Comparison of ENCODE assay signal across 8 cellular contexts in the genomic region with DNA sequence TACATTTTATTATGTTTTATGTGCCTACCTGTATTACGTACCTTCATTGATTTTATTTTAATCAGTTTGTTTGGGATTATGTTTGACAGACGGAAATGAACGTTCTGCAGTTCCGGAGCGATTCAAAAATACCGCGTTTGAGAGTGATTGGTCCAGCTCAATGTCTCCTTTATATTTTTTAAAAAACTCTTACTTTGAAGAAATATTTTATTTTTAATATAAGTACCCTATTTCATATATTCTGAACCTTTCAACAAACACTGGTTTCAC.
DNase-seq lines count a peak whose midpoint lies in the region; ATAC-seq and TF ChIP-seq lines count a peak whose summit lies in the region.

No MANE protein-coding gene starts in this region.

- ATAC-seq in HG02642 (IDR thresholded peaks at IDR 0.05; ENCODE audit: poor library complexity, unreplicated experiment), result no peak
- no peak for ATAC-seq in GM21528 (IDR thresholded peaks at IDR 0.05; ENCODE audit: low FRiP score, unreplicated experiment)

- TF ChIP-seq CTCF in Calu3 (IDR thresholded peaks at IDR 0.05; ENCODE audit: unreplicated experiment), result no peak
- no peak for TF ChIP-seq CTCF in GM10266 (IDR thresholded peaks at IDR 0.05; ENCODE audit: control insufficient read depth, insufficient read depth, low read depth, missing control alignments)

- CTCF ChIA-PET in Calu3 (lab: Charles Lee), result interaction anchor here (0.7 to 2.7 kb wide), 12 partner anchors 10 to 75 kb away, joined by 3 to 25 read pairs (median 5); a partner anchor contains a TSS

- H3K27ac ChIP-seq in HUES64 (ENCODE audit: low read depth, low read length), result peak overlapping the region; percentile 99

- H3K4me1 Mint-ChIP-seq in Calu3 (ENCODE audit: low read depth, unreplicated experiment), result peaks cover 18% of the 10 kb centered on the region

- H3K27me3 ChIP-seq in HUES64 (ENCODE audit: insufficient read depth, low read length) (no peaks in the 10 kb centered on the region), adipocyte (replicated peaks; ENCODE audit: control insufficient read depth, insufficient read depth, low read length) (peaks cover 4% of the 10 kb centered on the region)

- H3K4me3 ChIP-seq in HUES64 (ENCODE audit: low read length) (peak overlapping the region; percentile 87), adipocyte (ENCODE audit: low read length) (peak overlapping the region; percentile 85), iPS-18c (ENCODE audit: insufficient read depth, low read depth, low read length) (peak overlapping the region; percentile 61)

- peaks cover 5% of the 10 kb centered on the region for H3K4me1 ChIP-seq in HUES64 (ENCODE audit: insufficient read depth, low read length)
- peaks cover 13% of the 10 kb centered on the region for H3K4me1 ChIP-seq in adipocyte (ENCODE audit: control insufficient read depth, insufficient read depth, low read length)

- H3K27ac Mint-ChIP-seq in Calu3 (ENCODE audit: unreplicated experiment), result peak overlapping the region; percentile 93

- H3K27me3 Mint-ChIP-seq in Calu3 (ENCODE audit: unreplicated experiment), result no peaks in the 10 kb centered on the region

- H3K9me3 ChIP-seq in HUES64 (ENCODE audit: insufficient read depth, low read depth, low read length) (no peaks in the 10 kb centered on the region), adipocyte (ENCODE audit: control insufficient read depth, low read length) (no peaks in the 10 kb centered on the region), iPS-18c (ENCODE audit: control insufficient read depth, insufficient read depth, low read length) (no peaks in the 10 kb centered on the region)

- H3K36me3 ChIP-seq in HUES64 (ENCODE audit: insufficient read depth, low read length), result no peaks in the 10 kb centered on the region
- H3K36me3 ChIP-seq in adipocyte (ENCODE audit: control insufficient read depth, insufficient read depth, low read length, severe bottlenecking), result no peaks in the 10 kb centered on the region

- H3K4me3 Mint-ChIP-seq in Calu3 (ENCODE audit: low read depth, unreplicated experiment), result peak overlapping the region; percentile 92

- intact Hi-C loops in Calu3 (cut with micrococcal nuclease; ENCODE audit: unreplicated experiment), result loop anchor here (1.0 kb wide), 2 partner anchors 16 to 21 kb away; a partner anchor contains a TSS

- DNase-seq in Calu3 (no peak), adipocyte (ENCODE audit: low read depth) (peak; percentile 84), GM10266 (ENCODE audit: extremely low spot score) (no peak)
- DNase-seq in stimulated activated naive CD4-positive, alpha-beta T cell (lab: John Stamatoyannopoulos, UW), result peak in 5 of 6 experiments; percentile 17 to 74 (median 46)

- peaks cover 56% of the 10 kb centered on the region for H3K36me3 Mint-ChIP-seq in Calu3 (ENCODE audit: insufficient read depth, unreplicated experiment)

- WGBS in HUES64, result no CpG with 5 or more reads among the region's 7 CpGs

- H3K9me3 Mint-ChIP-seq in Calu3 (ENCODE audit: low read depth, unreplicated experiment), result no peaks in the 10 kb centered on the region

- H3K9ac ChIP-seq in HUES64 (ENCODE audit: low read depth, low read length) (peak overlapping the region; percentile 98), adipocyte (ENCODE audit: low read length) (no peak overlapping the region)

- no TSS peak for BruUV-seq in Calu3 (replicated peaks; lab: Mats Ljungman, UMichigan)

Comparison
In these comparisons a context has a peak if more than half of its experiments do, and no peak if none do; other contexts are left out.
1. DNase-seq: peak in adipocyte (single experiment) and stimulated activated naive CD4-positive, alpha-beta T cell (5 of 6); none in Calu3 (single experiment) and GM10266 (single experiment).
2. Peak in every context shown above with its lines, with median percentiles within 50 percentile points of each other: H3K4me3 ChIP-seq.